Comparison of ENCODE assay signal across 7 cellular contexts in the genomic region with DNA sequence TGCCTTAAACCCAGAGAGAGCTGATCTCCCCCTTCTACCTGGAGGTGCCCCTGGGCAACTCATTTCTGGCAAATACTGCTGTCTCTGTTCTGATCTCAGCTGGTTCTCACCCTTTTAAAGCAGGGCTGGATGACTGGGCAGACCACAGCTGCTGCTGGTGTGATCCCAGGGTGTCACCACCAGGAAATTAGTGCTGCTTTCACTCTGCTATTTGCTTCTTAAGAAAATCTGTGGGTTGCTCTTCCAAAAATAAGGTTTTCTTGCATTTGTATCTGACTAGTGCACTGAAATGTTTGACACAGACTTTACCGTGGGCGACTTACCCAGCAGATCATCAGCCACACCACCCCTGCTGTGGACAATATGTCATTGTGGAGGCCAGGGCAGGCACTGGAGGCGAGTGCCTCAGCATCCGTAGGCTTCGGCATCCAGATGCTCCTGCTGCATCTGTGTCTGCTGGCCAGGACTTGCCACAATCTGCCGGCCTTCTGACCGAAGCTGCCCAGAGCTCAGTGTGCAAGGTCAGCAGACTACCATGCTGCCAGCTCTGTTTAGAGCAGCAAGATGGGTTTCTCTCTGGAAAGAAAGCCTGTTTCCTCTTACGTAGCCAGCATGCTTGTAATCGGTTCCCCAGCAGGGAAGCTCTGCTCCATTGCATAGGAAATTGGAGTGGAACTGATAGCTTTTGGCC.
DNase-seq lines count a peak whose midpoint lies in the region; ATAC-seq lines count a peak whose summit lies in the region.

No MANE protein-coding gene starts in this region.

- DNase-seq in activated naive CD4-positive, alpha-beta T cell treated with anti-CD3 and anti-CD28 coated beads, Interleukin-2, amount 10 ng/mL, durations not matched to agents 7 days and 5 days = peak; percentile 41
- peak; percentile 34 for DNase-seq in iPS-NIHi7 (ENCODE audit: extremely low spot score)
- peak; percentile 43 to 76 (median 52) for DNase-seq in stimulated activated CD4-positive, alpha-beta T cell treated with anti-CD3 and anti-CD28 coated beads, TNF-alpha, amount 100 ng/mL, for 48 hours (ENCODE audit: low read depth in 3 of 3)
- no peak for DNase-seq in NCI-H2196 (lab: John Stamatoyannopoulos, UW; ENCODE audit: unreplicated experiment)
- DNase-seq in SIG-M5 (lab: John Stamatoyannopoulos, UW) = no peak

- H3K4me1 Mint-ChIP-seq in activated naive CD4-positive, alpha-beta T cell treated with anti-CD3 and anti-CD28 coated beads, Interleukin-2, amount 10 ng/mL, durations not matched to agents 7 days and 5 days = peaks cover 51% of the 10 kb centered on the region

- ATAC-seq in GM19438 (IDR thresholded peaks at IDR 0.05; ENCODE audit: low read depth, unreplicated experiment) = peak; percentile 78
- peak; percentile 73 for ATAC-seq in HG03135 (IDR thresholded peaks at IDR 0.05; ENCODE audit: unreplicated experiment)

- no peaks in the 10 kb centered on the region for H3K36me3 Mint-ChIP-seq in activated naive CD4-positive, alpha-beta T cell treated with anti-CD3 and anti-CD28 coated beads, Interleukin-2, amount 10 ng/mL, durations not matched to agents 7 days and 5 days

- no peaks in the 10 kb centered on the region for H3K9me3 Mint-ChIP-seq in activated naive CD4-positive, alpha-beta T cell treated with anti-CD3 and anti-CD28 coated beads, Interleukin-2, amount 10 ng/mL, durations not matched to agents 7 days and 5 days

- no peak overlapping the region for H3K4me3 Mint-ChIP-seq in activated naive CD4-positive, alpha-beta T cell treated with anti-CD3 and anti-CD28 coated beads, Interleukin-2, amount 10 ng/mL, durations not matched to agents 7 days and 5 days

- H3K27ac Mint-ChIP-seq in activated naive CD4-positive, alpha-beta T cell treated with anti-CD3 and anti-CD28 coated beads, Interleukin-2, amount 10 ng/mL, durations not matched to agents 7 days and 5 days = peak overlapping the region; percentile 33

- CTCF ChIA-PET in activated naive CD4-positive, alpha-beta T cell treated with anti-CD3 and anti-CD28 coated beads, Interleukin-2, amount 10 ng/mL, durations not matched to agents 7 days and 5 days (lab: Charles Lee) = interaction anchor here (0.6 to 6.5 kb wide), 16 partner anchors 9 to 105 kb away, joined by 3 to 47 read pairs (median 4); a partner anchor contains a TSS

- H3K27me3 Mint-ChIP-seq in activated naive CD4-positive, alpha-beta T cell treated with anti-CD3 and anti-CD28 coated beads, Interleukin-2, amount 10 ng/mL, durations not matched to agents 7 days and 5 days = no peaks in the 10 kb centered on the region

Comparison
In these comparisons a context has a peak if more than half of its experiments do, and no peak if none do; other contexts are left out.
1. DNase-seq: peak in activated naive CD4-positive, alpha-beta T cell treated with anti-CD3 and anti-CD28 coated beads, Interleukin-2, amount 10 ng/mL, durations not matched to agents 7 days and 5 days (single experiment), iPS-NIHi7 (single experiment) and stimulated activated CD4-positive, alpha-beta T cell treated with anti-CD3 and anti-CD28 coated beads, TNF-alpha, amount 100 ng/mL, for 48 hours (3 of 3); none in NCI-H2196 (single experiment) and SIG-M5 (single experiment).